Comparison of ENCODE assay signal across 7 cellular contexts in genomic region chr11:44564198-44564597, GRCh38. TPM values are rescaled to one million over a fixed set of nuclear protein-coding genes. Genes with fewer than 3 reads are reported as not detected.
DNase-seq lines count a peak whose midpoint lies in the region; ATAC-seq and TF ChIP-seq lines count a peak whose summit lies in the region.

No MANE protein-coding gene starts in this region.

- POLR2A ChIA-PET in RWPE1 (lab: Yijun Ruan, JAX; ENCODE audit: low non-redundant PET): no interaction called here

- H3K36me3 Mint-ChIP-seq in IgD-negative memory B cell: peaks cover 2% of the 10 kb centered on the region
- peaks cover 19% of the 10 kb centered on the region for H3K36me3 Mint-ChIP-seq in stimulated activated memory B cell treated with anti-CD40 and anti-IgM and Interleukin-4, amounts not matched to agents 10 μg/mL and 1 μg/mL and 100 μg/mL, for 72 hours

- no peak overlapping the region for H3K4me3 ChIP-seq in fibroblast of mammary gland (ENCODE audit: control insufficient read depth, low read depth, low read length)

- DNase-seq in RWPE1 (ENCODE audit: low spot score): no peak
- peak; percentile 48 for DNase-seq in fibroblast of mammary gland (ENCODE audit: low read depth)
- DNase-seq in 8988T: no peak
- no peak for DNase-seq in AG08396 (ENCODE audit: low spot score)
- DNase-seq in activated CD8-positive, alpha-beta memory T cell treated with anti-CD3 and anti-CD28 coated beads for 24 hours: no peak

- peaks cover 1% of the 10 kb centered on the region for H3K27me3 Mint-ChIP-seq in IgD-negative memory B cell
- H3K27me3 Mint-ChIP-seq in stimulated activated memory B cell treated with anti-CD40 and anti-IgM and Interleukin-4, amounts not matched to agents 10 μg/mL and 1 μg/mL and 100 μg/mL, for 72 hours: no peaks in the 10 kb centered on the region

- no peaks in the 10 kb centered on the region for H3K9me3 Mint-ChIP-seq in IgD-negative memory B cell
- H3K9me3 Mint-ChIP-seq in stimulated activated memory B cell treated with anti-CD40 and anti-IgM and Interleukin-4, amounts not matched to agents 10 μg/mL and 1 μg/mL and 100 μg/mL, for 72 hours: no peaks in the 10 kb centered on the region

- TF ChIP-seq CTCF in RWPE1 (conservative IDR thresholded peaks at IDR 0.05; ENCODE audit: low read depth) (no peak), fibroblast of mammary gland (conservative IDR thresholded peaks at IDR 0.05; ENCODE audit: control insufficient read depth, insufficient read depth, low read depth, low read length) (no peak)

- ATAC-seq in stimulated activated memory B cell treated with anti-CD40 and anti-IgM and Interleukin-4, amounts not matched to agents 10 μg/mL and 1 μg/mL and 100 μg/mL, for 72 hours: no peak

- H3K4me3 Mint-ChIP-seq in IgD-negative memory B cell: peak overlapping the region; percentile 94 to 98 (median 96)
- peak overlapping the region; percentile 91 for H3K4me3 Mint-ChIP-seq in stimulated activated memory B cell treated with anti-CD40 and anti-IgM and Interleukin-4, amounts not matched to agents 10 μg/mL and 1 μg/mL and 100 μg/mL, for 72 hours

- peak overlapping the region; percentile 13 to 91 (median 78) for H3K27ac Mint-ChIP-seq in IgD-negative memory B cell
- peak overlapping the region; percentile 84 for H3K27ac Mint-ChIP-seq in stimulated activated memory B cell treated with anti-CD40 and anti-IgM and Interleukin-4, amounts not matched to agents 10 μg/mL and 1 μg/mL and 100 μg/mL, for 72 hours

- CTCF ChIA-PET in RWPE1 (lab: Yijun Ruan, JAX): interaction anchor here (0.5 to 0.7 kb wide), 2 partner anchors 20 to 837 kb away, joined by 3 read pairs; no protein-coding TSS in a partner anchor

- peaks cover 32 to 41% (median 40%) of the 10 kb centered on the region in 3 donors for H3K4me1 Mint-ChIP-seq in IgD-negative memory B cell
- H3K4me1 Mint-ChIP-seq in stimulated activated memory B cell treated with anti-CD40 and anti-IgM and Interleukin-4, amounts not matched to agents 10 μg/mL and 1 μg/mL and 100 μg/mL, for 72 hours: peaks cover 56% of the 10 kb centered on the region

- peak overlapping the region; percentile 99 for H3K27ac ChIP-seq in RWPE1

RNA-seq across cellular contexts. Expression of gene CD82, which starts 1.3 kb away (rescaled TPM):
- polyA plus RNA-seq in IgD-negative memory B cell: 544 TPM
